In the genomic region with DNA sequence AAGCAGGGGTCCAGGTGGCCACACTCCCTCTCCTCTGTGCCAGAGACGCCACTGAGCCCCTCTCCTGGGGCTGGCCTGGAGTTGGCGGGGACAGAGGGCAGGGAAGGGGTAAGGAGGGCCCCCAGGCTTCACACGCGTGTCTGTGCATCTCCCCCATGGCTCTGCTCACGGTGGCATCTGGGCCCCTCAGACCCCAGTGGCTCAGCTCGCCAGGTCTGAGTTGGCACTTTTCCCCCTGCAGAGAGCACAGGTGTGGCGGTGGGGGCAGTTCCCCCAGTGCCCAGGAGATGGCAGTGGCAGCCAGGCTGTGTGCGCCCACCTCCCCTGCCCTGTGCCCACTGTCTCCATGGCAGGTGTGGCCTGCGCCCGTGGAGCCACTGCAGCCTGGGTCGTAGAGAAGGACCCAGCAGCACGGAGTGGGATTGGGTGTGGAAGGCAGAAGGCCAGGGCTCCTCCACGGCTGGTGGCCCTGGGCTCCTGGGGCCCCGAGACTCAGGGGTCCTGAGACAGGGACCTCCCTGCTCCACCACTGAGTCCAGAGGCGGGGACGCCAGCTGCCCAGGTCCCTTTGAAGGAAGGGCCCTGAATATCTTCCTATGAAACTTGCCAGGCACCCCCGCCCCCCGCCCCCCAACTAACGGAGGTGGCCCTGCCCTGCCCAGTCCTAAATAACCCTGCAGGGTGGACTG, we compare ENCODE assay signal across 8 cellular contexts. TPM values are rescaled to one million over a fixed set of nuclear protein-coding genes. Genes with fewer than 3 reads are reported as not detected.
DNase-seq lines count a peak whose midpoint lies in the region; ATAC-seq, FAIRE-seq and TF ChIP-seq lines count a peak whose summit lies in the region.

No MANE protein-coding gene starts in this region.

- H3K4me2 ChIP-seq in K562 (ENCODE audit: insufficient read depth, low read length): no peak overlapping the region

- BruUV-seq in K562 (replicated peaks; lab: Mats Ljungman, UMichigan): no TSS peak

- CTCF ChIA-PET in K562 (lab: Yijun Ruan, JAX; ENCODE audit: low intra/inter-chr PET ratio): interaction anchor here (1.0 kb wide), 1 partner anchor 351 kb away, joined by 8 read pairs; no protein-coding TSS in a partner anchor

- peak; percentile 58 to 84 for TF ChIP-seq RAD21 in K562 (CRISPR knock-in tag; conservative IDR thresholded peaks at IDR 0.05 in 1 of 2, IDR thresholded peaks at IDR 0.05 in 1 of 2)

- no peak for TF ChIP-seq EP300 in K562 (IDR thresholded peaks at IDR 0.05; ENCODE audit: low read length)

- H3K4me3 ChIP-seq in RWPE2 (ENCODE audit: severe bottlenecking) (no peak overlapping the region), K562 (no peak overlapping the region)

- no peak overlapping the region for H3K4me3 Mint-ChIP-seq in activated T-helper 17 cell treated with anti-CD3 and anti-CD28 coated beads, Interleukin-2, amount 50 U/mL, for 72 hours

- no peak for FAIRE-seq in K562 (lab: Jason Lieb, UNC)
- FAIRE-seq in urothelium cell line (lab: Jason Lieb, UNC): peak; percentile 81

- POLR2A ChIA-PET in K562 (lab: Yijun Ruan, JAX): interaction anchor here (0.8 kb wide), 1 partner anchor 16 kb away, joined by 3 read pairs; no protein-coding TSS in a partner anchor

- no peaks in the 10 kb centered on the region for H3K9me3 Mint-ChIP-seq in activated T-helper 17 cell treated with anti-CD3 and anti-CD28 coated beads, Interleukin-2, amount 50 U/mL, for 72 hours

- H3K27ac ChIP-seq in C4-2B: no peak overlapping the region
- H3K27ac ChIP-seq in RWPE2 (ENCODE audit: poor library complexity, severe bottlenecking): no peak overlapping the region
- no peak overlapping the region for H3K27ac ChIP-seq in K562 (ENCODE audit: extremely low read depth, low read depth, low read length)

- WGBS in K562 (ENCODE audit: insufficient coverage, low coverage, missing lambda C conversion rate): 38% methylated on average over 17 of the region's 19 CpGs

- in situ Hi-C loops in K562 (cut with MboI): loop anchor here (10.0 kb wide), 1 partner anchor 399 kb away; the partner anchor contains the start of gene ZNF778

- peaks cover 2% of the 10 kb centered on the region; the same call in 1 of the 2 replicates for H4K20me1 ChIP-seq in K562 (replicated peaks; ENCODE audit: control insufficient read depth, insufficient read depth, low read length)

- ATAC-seq in RWPE2 (ENCODE audit: low read depth) (peak; percentile 8; the same call in 1 of the 3 replicates), K562 (no peak), GM21717 (IDR thresholded peaks at IDR 0.05; ENCODE audit: unreplicated experiment) (no peak)
- ATAC-seq in activated T-helper 17 cell treated with anti-CD3 and anti-CD28 coated beads, Interleukin-2, amount 50 U/mL, for 72 hours (replicated peaks): no peak

- no peaks in the 10 kb centered on the region for H3K27me3 Mint-ChIP-seq in activated T-helper 17 cell treated with anti-CD3 and anti-CD28 coated beads, Interleukin-2, amount 50 U/mL, for 72 hours

- no peaks in the 10 kb centered on the region for H3K36me3 ChIP-seq in RWPE2 (ENCODE audit: low read depth)
- H3K36me3 ChIP-seq in K562 (ENCODE audit: control insufficient read depth, insufficient read depth, low read length): peaks cover 1% of the 10 kb centered on the region; the same call in 1 of the 3 replicates

- no peak overlapping the region for H3K9ac ChIP-seq in K562 (ENCODE audit: insufficient read depth in 1 of 2, low read depth in 2 of 2, low read length in 2 of 2)

- intact Hi-C loops in K562 (cut with micrococcal nuclease): loop anchor here (10.0 kb wide), 1 partner anchor 189 kb away; no protein-coding TSS in a partner anchor

- TF ChIP-seq CTCF in C4-2B (conservative IDR thresholded peaks at IDR 0.05) (peak; percentile 89), GM20000 (IDR thresholded peaks at IDR 0.05; ENCODE audit: extremely low read depth, missing control alignments) (peak; percentile 79), RWPE2 (IDR thresholded peaks at IDR 0.05; ENCODE audit: poor library complexity, severe bottlenecking) (peak; percentile 85), K562 (IDR thresholded peaks at IDR 0.05 in 2 of 3, conservative IDR thresholded peaks at IDR 0.05 in 1 of 3; ENCODE audit: insufficient read depth in 2 of 3, low read depth in 1 of 3, low read length in 3 of 3) (peak; percentile 71 to 76 (median 76))

- DNase-seq in GM20000 (ENCODE audit: low spot score) (peak; percentile 71), RWPE2 (ENCODE audit: low spot score) (no peak), K562 (ENCODE audit: extremely low read depth in 1 of 4, low spot score in 3 of 4) (peak in 1 of 4 experiments; percentile 43), lung microvascular endothelial cell (ENCODE audit: low read depth in 2 of 2) (peak; percentile 26 to 61), urothelium cell line (ENCODE audit: low spot score) (peak; percentile 52)

- H3K4me1 ChIP-seq in RWPE2 (ENCODE audit: insufficient read depth, poor library complexity, severe bottlenecking) (no peaks in the 10 kb centered on the region), K562 (replicated peaks in 1 of 2; ENCODE audit: control insufficient read depth in 2 of 2, insufficient read depth in 2 of 2, low read length in 2 of 2) (peaks cover 7 to 69% of the 10 kb centered on the region in 2 experiments)

- H3K9me1 ChIP-seq in K562 (ENCODE audit: control insufficient read depth, insufficient read depth, low read length): no peaks in the 10 kb centered on the region

- H3K27ac Mint-ChIP-seq in activated T-helper 17 cell treated with anti-CD3 and anti-CD28 coated beads, Interleukin-2, amount 50 U/mL, for 72 hours: no peak overlapping the region

- H3K9me3 ChIP-seq in RWPE2 (ENCODE audit: severe bottlenecking) (no peaks in the 10 kb centered on the region), K562 (replicated peaks; ENCODE audit: control insufficient read depth, insufficient read depth, low read depth, low read length) (no peaks in the 10 kb centered on the region)

- no peaks in the 10 kb centered on the region for H3K4me1 Mint-ChIP-seq in activated T-helper 17 cell treated with anti-CD3 and anti-CD28 coated beads, Interleukin-2, amount 50 U/mL, for 72 hours

- H3K27me3 ChIP-seq in RWPE2 (ENCODE audit: insufficient read depth, poor library complexity, severe bottlenecking): no peaks in the 10 kb centered on the region
- H3K27me3 ChIP-seq in K562 (ENCODE audit: control insufficient read depth in 2 of 2, insufficient read depth in 2 of 2, low read length in 2 of 2): no peaks in the 10 kb centered on the region

- H3K79me2 ChIP-seq in K562 (ENCODE audit: control insufficient read depth, insufficient read depth, low read length): peaks cover 8% of the 10 kb centered on the region

- no peak for TF ChIP-seq POLR2A in K562 (conservative IDR thresholded peaks at IDR 0.05)

- H2AFZ ChIP-seq in K562 (ENCODE audit: low read depth, low read length): no peak overlapping the region

- peaks cover 4% of the 10 kb centered on the region for H3K36me3 Mint-ChIP-seq in activated T-helper 17 cell treated with anti-CD3 and anti-CD28 coated beads, Interleukin-2, amount 50 U/mL, for 72 hours (ENCODE audit: low read depth)

RNA-seq across cellular contexts. Expression of gene APRT, which starts 4.3 kb away (rescaled TPM):
- total RNA-seq in K562 (2011; cell fraction: chromatin; rRNA removed; ENCODE audit: low replicate concordance): 35.4 and 135 TPM in 2 replicates
- total RNA-seq in K562 (2011; cell fraction: nucleolus; rRNA removed): 138 and 183 TPM in 2 replicates
- total RNA-seq in K562 (2011; cell fraction: nucleoplasm; rRNA removed): 82.7 and 89.3 TPM in 2 replicates
- total RNA-seq in K562 (2014; rRNA removed) (409 and 555 TPM in 2 replicates), K562 (2014; rRNA removed; fragmentation: Illumina TruSeq; extraction: Trizol) (86.2 and 129 TPM in 2 replicates), K562 (2015; rRNA removed; fragmentation: Illumina TruSeq; extraction: Trizol) (213 and 224 TPM in 2 replicates), K562 (2021) (340 and 359 TPM in 2 replicates), lung microvascular endothelial cell (92.7 and 112 TPM in 2 replicates)
- polyA plus RNA-seq in K562 (2011; rRNA removed) (146 and 234 TPM in 2 replicates), K562 (2014; fragmentation: Illumina TruSeq; extraction: Trizol) (94.4 and 200 TPM in 2 replicates), K562 (2014; fragmentation: Nextera tagmentation; extraction: Ambion mirVana) (100 to 1,000 TPM in 1 of 2 experiments, 10 to 100 TPM in 1; 41.7 to 116 TPM), K562 (2014; rRNA removed) (354 and 422 TPM in 2 replicates)
- polyA plus RNA-seq in K562 (2011; cell fraction: cytosol; rRNA removed): 130 and 287 TPM in 2 replicates
- polyA plus RNA-seq in K562 (2011; cell fraction: nucleus; rRNA removed): 161 and 192 TPM in 2 replicates
- 290 and 337 TPM in 2 replicates for polyA plus RNA-seq in K562 (2012)
- 17.6 and 29.0 TPM in 2 replicates for polyA minus RNA-seq in K562 (2011; rRNA and poly(A)+ RNA removed)
- polyA minus RNA-seq in K562 (2011; cell fraction: cytosol; rRNA and poly(A)+ RNA removed): 127 and 142 TPM in 2 replicates
- 49.9 and 62.3 TPM in 2 replicates for polyA minus RNA-seq in K562 (2011; cell fraction: nucleus; rRNA and poly(A)+ RNA removed)
- total RNA-seq in activated T-helper 17 cell treated with anti-CD3 and anti-CD28 coated beads, Interleukin-2, amount 50 U/mL, for 72 hours: 100 to 1,000 TPM; 132 to 139 TPM

RNA-seq across cellular contexts. Expression of gene CDT1, which starts 12.5 kb away (rescaled TPM):
- 14.1 and 55.6 TPM in 2 replicates for total RNA-seq in K562 (2011; cell fraction: chromatin; rRNA removed; ENCODE audit: low replicate concordance)
- 67.5 and 87.8 TPM in 2 replicates for total RNA-seq in K562 (2011; cell fraction: nucleolus; rRNA removed)
- 29.4 and 38.8 TPM in 2 replicates for total RNA-seq in K562 (2011; cell fraction: nucleoplasm; rRNA removed)
- total RNA-seq in K562 (2014; rRNA removed) (114 and 119 TPM in 2 replicates), K562 (2014; rRNA removed; fragmentation: Illumina TruSeq; extraction: Trizol) (3.4 and 4.4 TPM in 2 replicates), K562 (2015; rRNA removed; fragmentation: Illumina TruSeq; extraction: Trizol) (14.4 and 17.9 TPM in 2 replicates), K562 (2021) (173 and 178 TPM in 2 replicates), lung microvascular endothelial cell (1.8 and 3.7 TPM in 2 replicates)
- polyA plus RNA-seq in K562 (2011; rRNA removed) (14.2 and 29.4 TPM in 2 replicates), K562 (2014; fragmentation: Illumina TruSeq; extraction: Trizol) (9.3 and 47.1 TPM in 2 replicates), K562 (2014; fragmentation: Nextera tagmentation; extraction: Ambion mirVana) (1 to 10 TPM in 1 of 2 experiments, under 1 TPM in 1; 0.92 to 1.6 TPM), K562 (2014; rRNA removed) (53.6 and 65.8 TPM in 2 replicates)
- polyA plus RNA-seq in K562 (2011; cell fraction: cytosol; rRNA removed): 48.5 and 101 TPM in 2 replicates
- 38.4 and 58.3 TPM in 2 replicates for polyA plus RNA-seq in K562 (2011; cell fraction: nucleus; rRNA removed)
- 68.4 and 200 TPM in 2 replicates for polyA plus RNA-seq in K562 (2012)
- polyA minus RNA-seq in K562 (2011; rRNA and poly(A)+ RNA removed): 9.8 and 10.4 TPM in 2 replicates
- 102 and 178 TPM in 2 replicates for polyA minus RNA-seq in K562 (2011; cell fraction: cytosol; rRNA and poly(A)+ RNA removed)
- 25.2 and 25.9 TPM in 2 replicates for polyA minus RNA-seq in K562 (2011; cell fraction: nucleus; rRNA and poly(A)+ RNA removed)
- 100 to 1,000 TPM in 1 of 2 donors, 10 to 100 TPM in 1; 96.6 to 141 TPM for total RNA-seq in activated T-helper 17 cell treated with anti-CD3 and anti-CD28 coated beads, Interleukin-2, amount 50 U/mL, for 72 hours

RNA-seq across cellular contexts. Expression of gene PIEZO1, which starts 31.0 kb away (rescaled TPM):
- 759 and 2,233 TPM in 2 replicates for total RNA-seq in K562 (2011; cell fraction: chromatin; rRNA removed; ENCODE audit: low replicate concordance)
- total RNA-seq in K562 (2011; cell fraction: nucleolus; rRNA removed): 1,565 and 1,591 TPM in 2 replicates
- total RNA-seq in K562 (2011; cell fraction: nucleoplasm; rRNA removed): 1,027 and 1,219 TPM in 2 replicates
- total RNA-seq in K562 (2014; rRNA removed) (213 and 305 TPM in 2 replicates), K562 (2014; rRNA removed; fragmentation: Illumina TruSeq; extraction: Trizol) (44.5 and 45.2 TPM in 2 replicates), K562 (2015; rRNA removed; fragmentation: Illumina TruSeq; extraction: Trizol) (97.9 and 113 TPM in 2 replicates), K562 (2021) (354 and 432 TPM in 2 replicates), lung microvascular endothelial cell (227 and 460 TPM in 2 replicates)
- polyA plus RNA-seq in K562 (2011; rRNA removed) (131 and 170 TPM in 2 replicates), K562 (2014; fragmentation: Illumina TruSeq; extraction: Trizol) (146 and 201 TPM in 2 replicates), K562 (2014; fragmentation: Nextera tagmentation; extraction: Ambion mirVana) (1 to 10 TPM; 3.6 to 9.6 TPM), K562 (2014; rRNA removed) (319 and 383 TPM in 2 replicates)
- polyA plus RNA-seq in K562 (2011; cell fraction: cytosol; rRNA removed): 143 and 281 TPM in 2 replicates
- polyA plus RNA-seq in K562 (2011; cell fraction: nucleus; rRNA removed): 1,334 and 2,777 TPM in 2 replicates
- polyA plus RNA-seq in K562 (2012): 266 and 440 TPM in 2 replicates
- 56.6 and 97.2 TPM in 2 replicates for polyA minus RNA-seq in K562 (2011; rRNA and poly(A)+ RNA removed)
- 155 and 200 TPM in 2 replicates for polyA minus RNA-seq in K562 (2011; cell fraction: cytosol; rRNA and poly(A)+ RNA removed)
- polyA minus RNA-seq in K562 (2011; cell fraction: nucleus; rRNA and poly(A)+ RNA removed): 321 and 450 TPM in 2 replicates
- 100 to 1,000 TPM; 197 to 326 TPM for total RNA-seq in activated T-helper 17 cell treated with anti-CD3 and anti-CD28 coated beads, Interleukin-2, amount 50 U/mL, for 72 hours

RNA-seq across cellular contexts. Expression of gene GALNS, which starts 40.7 kb away (rescaled TPM):
- 69.8 and 180 TPM in 2 replicates for total RNA-seq in K562 (2011; cell fraction: chromatin; rRNA removed; ENCODE audit: low replicate concordance)
- 70.5 and 71.6 TPM in 2 replicates for total RNA-seq in K562 (2011; cell fraction: nucleolus; rRNA removed)
- 50.8 and 56.2 TPM in 2 replicates for total RNA-seq in K562 (2011; cell fraction: nucleoplasm; rRNA removed)
- total RNA-seq in K562 (2014; rRNA removed) (3.4 and 5.4 TPM in 2 replicates), K562 (2014; rRNA removed; fragmentation: Illumina TruSeq; extraction: Trizol) (2.4 and 4.1 TPM in 2 replicates), K562 (2015; rRNA removed; fragmentation: Illumina TruSeq; extraction: Trizol) (5.6 and 5.9 TPM in 2 replicates), K562 (2021) (12.3 and 13.2 TPM in 2 replicates), lung microvascular endothelial cell (12.0 and 17.1 TPM in 2 replicates)
- polyA plus RNA-seq in K562 (2011; rRNA removed) (3.9 and 4.3 TPM in 2 replicates), K562 (2014; fragmentation: Illumina TruSeq; extraction: Trizol) (6.0 and 7.0 TPM in 2 replicates), K562 (2014; fragmentation: Nextera tagmentation; extraction: Ambion mirVana) (under 1 TPM; 0.38 to 0.63 TPM), K562 (2014; rRNA removed) (6.7 and 8.6 TPM in 2 replicates)
- polyA plus RNA-seq in K562 (2011; cell fraction: cytosol; rRNA removed): 3.9 and 9.1 TPM in 2 replicates
- polyA plus RNA-seq in K562 (2011; cell fraction: nucleus; rRNA removed): 20.2 and 34.5 TPM in 2 replicates
- 11.1 and 16.0 TPM in 2 replicates for polyA plus RNA-seq in K562 (2012)
- polyA minus RNA-seq in K562 (2011; rRNA and poly(A)+ RNA removed): 1.9 and 3.7 TPM in 2 replicates
- polyA minus RNA-seq in K562 (2011; cell fraction: cytosol; rRNA and poly(A)+ RNA removed): 3.2 and 3.3 TPM in 2 replicates
- 7.0 and 7.8 TPM in 2 replicates for polyA minus RNA-seq in K562 (2011; cell fraction: nucleus; rRNA and poly(A)+ RNA removed)
- total RNA-seq in activated T-helper 17 cell treated with anti-CD3 and anti-CD28 coated beads, Interleukin-2, amount 50 U/mL, for 72 hours: 10 to 100 TPM; 37.6 to 73.0 TPM

RNA-seq across cellular contexts. Expression of gene TRAPPC2L, which starts 40.9 kb away (rescaled TPM):
- 43.1 and 83.7 TPM in 2 replicates for total RNA-seq in K562 (2011; cell fraction: chromatin; rRNA removed; ENCODE audit: low replicate concordance)
- 64.3 and 69.7 TPM in 2 replicates for total RNA-seq in K562 (2011; cell fraction: nucleolus; rRNA removed)
- total RNA-seq in K562 (2011; cell fraction: nucleoplasm; rRNA removed): 53.0 and 53.7 TPM in 2 replicates
- total RNA-seq in K562 (2014; rRNA removed) (60.4 and 77.5 TPM in 2 replicates), K562 (2014; rRNA removed; fragmentation: Illumina TruSeq; extraction: Trizol) (92.6 and 126 TPM in 2 replicates), K562 (2015; rRNA removed; fragmentation: Illumina TruSeq; extraction: Trizol) (61.1 and 69.1 TPM in 2 replicates), K562 (2021) (89.1 and 92.6 TPM in 2 replicates), lung microvascular endothelial cell (35.9 and 49.5 TPM in 2 replicates)
- polyA plus RNA-seq in K562 (2011; rRNA removed) (124 and 163 TPM in 2 replicates), K562 (2014; fragmentation: Illumina TruSeq; extraction: Trizol) (97.5 and 104 TPM in 2 replicates), K562 (2014; fragmentation: Nextera tagmentation; extraction: Ambion mirVana) (100 to 1,000 TPM; 345 to 398 TPM), K562 (2014; rRNA removed) (92.4 and 99.1 TPM in 2 replicates)
- polyA plus RNA-seq in K562 (2011; cell fraction: cytosol; rRNA removed): 94.2 and 150 TPM in 2 replicates
- polyA plus RNA-seq in K562 (2011; cell fraction: nucleus; rRNA removed): 96.2 and 120 TPM in 2 replicates
- polyA plus RNA-seq in K562 (2012): 69.9 and 168 TPM in 2 replicates
- polyA minus RNA-seq in K562 (2011; rRNA and poly(A)+ RNA removed): 28.3 and 55.3 TPM in 2 replicates
- polyA minus RNA-seq in K562 (2011; cell fraction: cytosol; rRNA and poly(A)+ RNA removed): 24.9 and 30.9 TPM in 2 replicates
- polyA minus RNA-seq in K562 (2011; cell fraction: nucleus; rRNA and poly(A)+ RNA removed): 30.4 and 33.3 TPM in 2 replicates
- total RNA-seq in activated T-helper 17 cell treated with anti-CD3 and anti-CD28 coated beads, Interleukin-2, amount 50 U/mL, for 72 hours: 10 to 100 TPM; 51.1 to 73.9 TPM
